18 cellular contexts compared by ENCODE assay signal in the genomic region with DNA sequence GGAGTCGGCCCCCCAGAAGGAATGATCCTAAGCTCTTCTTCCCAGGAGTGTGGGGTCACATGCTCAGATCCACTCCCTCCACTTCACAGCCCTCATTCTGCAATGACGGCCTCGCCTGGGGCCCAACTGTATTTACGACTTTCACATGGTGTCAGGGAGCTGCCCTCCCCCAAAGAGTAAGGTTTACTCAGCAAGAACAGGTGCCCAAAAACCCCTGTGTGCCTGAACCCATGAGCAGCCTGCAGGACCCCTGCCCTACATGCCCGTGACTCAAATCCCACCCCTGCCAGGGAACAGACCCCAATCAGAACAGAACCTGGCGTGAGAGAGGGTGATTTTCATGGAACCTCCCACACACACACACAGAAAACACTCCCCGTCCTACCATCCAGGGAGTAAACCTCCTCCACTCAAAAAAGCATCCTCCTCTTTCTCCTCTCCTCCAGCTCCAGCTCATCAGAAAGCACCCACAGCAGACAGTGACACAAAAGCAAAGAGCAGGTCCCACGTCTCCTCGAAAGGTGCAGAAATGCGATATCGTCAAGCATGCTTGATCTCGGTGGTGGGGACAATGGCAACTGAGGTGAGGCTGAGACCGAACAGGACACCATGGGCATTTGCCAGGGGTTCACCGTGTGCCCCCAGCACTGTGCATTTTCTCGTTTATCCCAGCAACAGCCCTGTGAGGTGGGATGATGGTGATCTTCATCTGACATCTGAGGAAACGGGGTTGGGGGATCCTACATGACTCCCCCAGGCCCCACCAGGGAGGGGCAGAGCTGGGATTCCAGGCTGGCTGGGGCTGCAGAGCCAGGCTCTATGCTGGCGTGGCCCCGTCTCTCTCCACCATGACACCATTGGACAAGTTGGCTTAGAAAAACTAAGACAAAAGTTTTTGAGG.
"Had no signal": no experiment of that assay in that cellular context is flagged by ENCODE, and none has a peak within 500 bp of the region (broad histone marks: within the 10 kb centered on the region; RNA-seq: fewer than 3 reads in every experiment).

No MANE protein-coding gene starts in this region.

- H3K4me3 ChIP-seq: adrenal gland, breast epithelium, heart left ventricle, mucosa of descending colon, tibial nerve, uterus had no signal

- FAIRE-seq: astrocyte, islet of Langerhans had no signal

- DNase-seq: activated CD8-positive, alpha-beta T cell treated with anti-CD3 and anti-CD28 coated beads for 36 hours; activated naive CD4-positive, alpha-beta T cell; activated T-cell treated with anti-CD3 and anti-CD28 coated beads, Interleukin-2, amount 50 U/mL, for 4 hours; cortex of kidney; heart left ventricle; mucosa of descending colon; stimulated activated CD4-positive, alpha-beta T cell treated with anti-CD3 and anti-CD28 coated beads, Interleukin-4, amount 100 ng/mL, for 24 hours; stimulated activated naive CD4-positive, alpha-beta T cell treated with Interleukin-2 at 50 U/mL for 16 hours; substantia nigra; T-helper 9 cell; uterus had no signal

- H3K27ac ChIP-seq: adrenal gland, breast epithelium, epithelial cell of prostate, heart left ventricle, tibial nerve, uterus had no signal

- H3K9me3 ChIP-seq: uterus had no signal

- ATAC-seq: activated CD8-positive, alpha-beta T cell treated with anti-CD3 and anti-CD28 coated beads for 36 hours; activated T-cell treated with anti-CD3 and anti-CD28 coated beads, Interleukin-2, amount 50 U/mL, for 4 hours; heart left ventricle; mucosa of descending colon; WTC11 had no signal

- H3K4me1 ChIP-seq: adrenal gland, uterus had no signal

- H3K36me3 ChIP-seq: adrenal gland, breast epithelium, heart left ventricle, tibial nerve, uterus had no signal

- H3K27me3 ChIP-seq: adrenal gland, breast epithelium, tibial nerve, uterus had no signal
